Comparison of ENCODE assay signal across 15 cellular contexts in genomic region chr9:14302405-14302804, GRCh38. TPM values are rescaled to one million over a fixed set of nuclear protein-coding genes. Genes with fewer than 3 reads are reported as not detected.
A peak's percentile ranks its signal among the peaks of the same experiment; 100 is the strongest.
DNase-seq lines count a peak whose midpoint lies in the region; ATAC-seq and TF ChIP-seq lines count a peak whose summit lies in the region.
"Had no signal": no experiment of that assay in that cellular context is flagged by ENCODE, and none has a peak within 500 bp of the region (broad histone marks: within the 10 kb centered on the region; RNA-seq: fewer than 3 reads in every experiment).

No MANE protein-coding gene starts in this region.

- no peaks in the 10 kb centered on the region for H3K36me3 Mint-ChIP-seq in endodermal cell (ENCODE audit: low read depth)

- peak in 1 of 4 donors; percentile 10 for ATAC-seq in heart left ventricle
- no peak for ATAC-seq in Right ventricle myocardium superior (ENCODE audit: poor library complexity)
- no peak for ATAC-seq in GM21529 (IDR thresholded peaks at IDR 0.05; ENCODE audit: unreplicated experiment)
- no peak for ATAC-seq in HG02759 (IDR thresholded peaks at IDR 0.05; ENCODE audit: unreplicated experiment)
- ATAC-seq: activated CD8-positive, alpha-beta T cell treated with anti-CD3 and anti-CD28 coated beads for 36 hours had no signal

- H3K36me3 ChIP-seq in heart left ventricle (peaks cover 0 to 37% (median 4%) of the 10 kb centered on the region in 9 donors), endodermal cell (ENCODE audit: control insufficient read depth, insufficient read depth, low read length) (peaks cover 4% of the 10 kb centered on the region), muscle layer of duodenum (ENCODE audit: control insufficient read depth in 1 of 2, insufficient read depth in 2 of 2, low read length in 2 of 2) (peaks cover 0 to 7% of the 10 kb centered on the region in 2 donors), urinary bladder (ENCODE audit: insufficient read depth) (no peaks in the 10 kb centered on the region)

- 10 to 29% (median 14%) methylated on average over 4 of the region's 4 CpGs for WGBS in heart left ventricle, 4 donors
- 43 to 58% methylated on average over 3 to 4 of the region's 4 CpGs for WGBS in endodermal cell (ENCODE audit: insufficient coverage in 1 of 2, insufficient read length in 1 of 2), 2 experiments
- WGBS in urinary bladder: 8% methylated on average over 4 of the region's 4 CpGs

- H3K9me3 ChIP-seq in heart left ventricle: no peaks in the 10 kb centered on the region
- no peaks in the 10 kb centered on the region for H3K9me3 ChIP-seq in endodermal cell (ENCODE audit: control insufficient read depth, low read length)
- no peaks in the 10 kb centered on the region for H3K9me3 ChIP-seq in muscle layer of duodenum (ENCODE audit: control insufficient read depth in 1 of 2, low read length in 2 of 2)
- H3K9me3 ChIP-seq: Peyer's patch had no signal

- no peak for TF ChIP-seq POLR2A in heart left ventricle (IDR thresholded peaks at IDR 0.05)

- no peak overlapping the region for H3K4me3 ChIP-seq in heart left ventricle
- peak overlapping the region; percentile 32 for H3K4me3 ChIP-seq in endodermal cell (ENCODE audit: low read length)
- H3K4me3 ChIP-seq in muscle layer of duodenum (ENCODE audit: low read depth in 1 of 2, low read length in 2 of 2): peak overlapping the region in 1 of 2 donors; percentile 5
- H3K4me3 ChIP-seq in urinary bladder (ENCODE audit: low read depth, low read length): no peak overlapping the region
- H3K4me3 ChIP-seq: Peyer's patch had no signal

- H3K27ac ChIP-seq in heart left ventricle (peak overlapping the region in 8 of 12 donors; percentile 8 to 58 (median 46)), endodermal cell (ENCODE audit: low read depth, low read length) (no peak overlapping the region), muscle layer of duodenum (ENCODE audit: low read length) (peak overlapping the region; percentile 19), urinary bladder (ENCODE audit: low read depth) (peak overlapping the region; percentile 41)

- H3K9me3 Mint-ChIP-seq in endodermal cell: no peaks in the 10 kb centered on the region
- H3K9me3 Mint-ChIP-seq: activated CD8-positive, alpha-beta T cell treated with anti-CD3 and anti-CD28 coated beads for 36 hours; activated naive CD4-positive, alpha-beta T cell treated with anti-CD3 and anti-CD28 coated beads for 36 hours; HFFc6 had no signal

- no peak overlapping the region for H3K27ac Mint-ChIP-seq in endodermal cell
- H3K27ac Mint-ChIP-seq: activated CD8-positive, alpha-beta T cell treated with anti-CD3 and anti-CD28 coated beads for 36 hours; activated naive CD4-positive, alpha-beta T cell treated with anti-CD3 and anti-CD28 coated beads for 36 hours; HFFc6 had no signal

- H3K27me3 Mint-ChIP-seq in endodermal cell (ENCODE audit: insufficient read depth): peaks cover 18% of the 10 kb centered on the region

- peaks cover 4 to 100% (median 82%) of the 10 kb centered on the region in 12 donors for H3K4me1 ChIP-seq in heart left ventricle
- H3K4me1 ChIP-seq in endodermal cell (ENCODE audit: control insufficient read depth, insufficient read depth, low read length): peaks cover 11% of the 10 kb centered on the region
- peaks cover 18 to 39% of the 10 kb centered on the region in 2 donors for H3K4me1 ChIP-seq in muscle layer of duodenum (ENCODE audit: control insufficient read depth in 1 of 2, insufficient read depth in 2 of 2, low read length in 2 of 2)
- H3K4me1 ChIP-seq in urinary bladder (ENCODE audit: insufficient read depth): peaks cover 2% of the 10 kb centered on the region

- no peak for DNase-seq in heart left ventricle
- DNase-seq in Right ventricle myocardium superior: no peak
- no peak for DNase-seq in endodermal cell
- no peak for DNase-seq in effector CD4-positive, alpha-beta T cell
- DNase-seq: activated CD8-positive, alpha-beta T cell treated with anti-CD3 and anti-CD28 coated beads for 36 hours; activated naive CD4-positive, alpha-beta T cell treated with anti-CD3 and anti-CD28 coated beads for 36 hours; central memory CD4-positive, alpha-beta T cell; HFFc6; Peyer's patch; retina had no signal

- TF ChIP-seq CTCF in heart left ventricle (IDR thresholded peaks at IDR 0.05) (no peak), endodermal cell (conservative IDR thresholded peaks at IDR 0.05) (no peak)

- H3K27me3 ChIP-seq in heart left ventricle: no peaks in the 10 kb centered on the region
- no peaks in the 10 kb centered on the region for H3K27me3 ChIP-seq in endodermal cell (ENCODE audit: control insufficient read depth, insufficient read depth, low read length, poor library complexity, severe bottlenecking)
- no peaks in the 10 kb centered on the region for H3K27me3 ChIP-seq in muscle layer of duodenum (ENCODE audit: low read depth, low read length)
- H3K27me3 ChIP-seq: Peyer's patch had no signal

- no peak overlapping the region for H3K4me3 Mint-ChIP-seq in endodermal cell
- H3K4me3 Mint-ChIP-seq: activated CD8-positive, alpha-beta T cell treated with anti-CD3 and anti-CD28 coated beads for 36 hours; activated naive CD4-positive, alpha-beta T cell treated with anti-CD3 and anti-CD28 coated beads for 36 hours; HFFc6 had no signal

- intact Hi-C loops in heart left ventricle (cut with DNase I) (loop anchor here in 4 of 10 donors (5.0 to 10.0 kb wide), 3 partner anchors 48 to 208 kb away; no protein-coding TSS in a partner anchor), Right ventricle myocardium superior (cut with DNase I) (no loop called here)

- no peak overlapping the region for H3K9ac ChIP-seq in endodermal cell (ENCODE audit: extremely low read depth, low read length, poor library complexity, severe bottlenecking)

- H3K4me1 Mint-ChIP-seq in endodermal cell: peaks cover 18% of the 10 kb centered on the region

RNA-seq across cellular contexts. Expression of gene NFIB, which starts 11.5 kb away (rescaled TPM):
- total RNA-seq in heart left ventricle (100 to 1,000 TPM in 5 of 9 donors, 10 to 100 TPM in 4; 80.9 to 148 (median 116) TPM), Right ventricle myocardium superior (104 TPM), endodermal cell (10 to 100 TPM in 1 of 2 donors, 1 to 10 TPM in 1; 5.3 to 14.1 TPM), urinary bladder (217 TPM)
- polyA plus RNA-seq in heart left ventricle (10 to 100 TPM; 24.5 to 36.3 TPM), urinary bladder (20.8 TPM)
- 5.5 TPM for polyA plus RNA-seq in endodermal cell (2013, experiment 1 of 2)
- polyA plus RNA-seq in endodermal cell (2013, experiment 2 of 2): 6.1 TPM
- total RNA-seq: activated CD8-positive, alpha-beta T cell treated with anti-CD3 and anti-CD28 coated beads for 36 hours; activated naive CD4-positive, alpha-beta T cell treated with anti-CD3 and anti-CD28 coated beads for 36 hours; T-helper 1 cell treated with Interleukin-12 subunit alpha and Interleukin-12 subunit beta and Interleukin-4 antibody, amounts not matched to agents 30 ng/mL and 1 ng/mL, for 36 hours had no signal
